In the genomic region with DNA sequence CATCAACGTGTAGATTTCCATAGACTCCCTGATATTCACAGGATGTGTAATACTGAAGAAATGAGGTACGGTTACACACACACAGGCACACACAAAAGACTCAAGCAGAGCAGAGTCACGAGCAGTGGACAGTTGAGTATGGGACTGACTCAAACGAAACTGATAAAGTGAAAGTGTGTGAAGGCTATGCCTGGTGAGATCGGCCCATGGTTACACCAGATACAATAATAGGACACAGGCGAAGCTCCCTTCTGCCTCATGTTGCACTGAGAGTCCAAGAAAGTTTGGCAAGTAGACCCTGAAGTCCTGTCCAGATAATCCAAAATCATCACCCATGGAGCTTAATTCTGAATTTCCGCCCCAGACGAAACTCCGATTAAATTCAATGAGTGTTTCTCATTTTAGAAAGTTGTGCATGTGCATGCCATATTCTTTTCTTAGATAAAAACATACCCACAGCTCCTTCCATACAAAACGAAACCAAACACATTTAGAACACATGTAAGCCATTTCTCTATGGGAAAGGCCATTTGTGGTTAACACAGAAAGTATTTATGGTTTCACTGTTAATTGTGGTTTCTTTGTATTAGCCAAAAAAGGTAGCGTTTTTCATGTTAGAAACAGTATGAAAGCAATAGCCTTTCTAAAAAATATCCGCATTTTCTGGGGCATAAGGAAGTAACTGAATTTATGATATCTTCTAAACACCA, we compare ENCODE assay signal across 8 cellular contexts.
A peak's percentile ranks its signal among the peaks of the same experiment; 100 is the strongest.
DNase-seq lines count a peak whose midpoint lies in the region; ATAC-seq and TF ChIP-seq lines count a peak whose summit lies in the region.

No MANE protein-coding gene starts in this region.

- TF ChIP-seq CTCF in activated CD8-positive, alpha-beta T cell treated with anti-CD3 and anti-CD28 coated beads for 36 hours (IDR thresholded peaks at IDR 0.05): no peak
- no peak for TF ChIP-seq CTCF in vagina (IDR thresholded peaks at IDR 0.05)

- no peaks in the 10 kb centered on the region for H3K27me3 ChIP-seq in vagina

- H3K27ac ChIP-seq in vagina: no peak overlapping the region

- CTCF ChIA-PET in activated CD8-positive, alpha-beta T cell treated with anti-CD3 and anti-CD28 coated beads for 36 hours (lab: Charles Lee): interaction anchor here (0.8 to 2.0 kb wide), 2 partner anchors 57 to 1117 kb away, joined by 3 to 6 read pairs; no protein-coding TSS in a partner anchor

- H3K4me1 ChIP-seq in vagina: no peaks in the 10 kb centered on the region

- peaks cover 26% of the 10 kb centered on the region for H3K27me3 Mint-ChIP-seq in activated CD8-positive, alpha-beta T cell treated with anti-CD3 and anti-CD28 coated beads for 36 hours

- H3K9me3 ChIP-seq in vagina: no peaks in the 10 kb centered on the region

- no peaks in the 10 kb centered on the region for H3K9me3 Mint-ChIP-seq in activated CD8-positive, alpha-beta T cell treated with anti-CD3 and anti-CD28 coated beads for 36 hours

- no peak overlapping the region for H3K27ac Mint-ChIP-seq in activated CD8-positive, alpha-beta T cell treated with anti-CD3 and anti-CD28 coated beads for 36 hours

- no peaks in the 10 kb centered on the region for H3K36me3 ChIP-seq in vagina

- intact Hi-C loops in activated CD8-positive, alpha-beta T cell treated with anti-CD3 and anti-CD28 coated beads for 36 hours (cut with micrococcal nuclease): loop anchor here (5.0 kb wide), 1 partner anchor 1115 kb away; no protein-coding TSS in a partner anchor
- intact Hi-C loops in vagina (cut with DNase I): no loop called here

- peak; percentile 93 for DNase-seq in DMS53 (lab: John Stamatoyannopoulos, UW)
- DNase-seq in activated CD8-positive, alpha-beta T cell treated with anti-CD3 and anti-CD28 coated beads for 36 hours: peak; percentile 12
- no peak for DNase-seq in vagina (ENCODE audit: extremely low spot score in 2 of 2)
- no peak for DNase-seq in DMS 273 treated with DMSO at 0.1 percent for 48 hours (lab: John Stamatoyannopoulos, UW)
- no peak for DNase-seq in CD1c-positive myeloid dendritic cell (ENCODE audit: extremely low spot score)
- DNase-seq in NCI-H146 treated with DMSO at 0.1 percent for 48 hours (lab: John Stamatoyannopoulos, UW; ENCODE audit: unreplicated experiment): no peak

- no peak overlapping the region for H3K4me3 Mint-ChIP-seq in activated CD8-positive, alpha-beta T cell treated with anti-CD3 and anti-CD28 coated beads for 36 hours

- no peaks in the 10 kb centered on the region for H3K36me3 Mint-ChIP-seq in activated CD8-positive, alpha-beta T cell treated with anti-CD3 and anti-CD28 coated beads for 36 hours (ENCODE audit: low read depth)

- no peak overlapping the region for H3K4me3 ChIP-seq in vagina

- peak; percentile 93 for ATAC-seq in GM19455 (IDR thresholded peaks at IDR 0.05; ENCODE audit: unreplicated experiment)
- peak; percentile 96 for ATAC-seq in HG03439 (IDR thresholded peaks at IDR 0.05; ENCODE audit: unreplicated experiment)
- peak; percentile 58 for ATAC-seq in activated CD8-positive, alpha-beta T cell treated with anti-CD3 and anti-CD28 coated beads for 36 hours

- TF ChIP-seq POLR2A in vagina (IDR thresholded peaks at IDR 0.05): no peak

- H3K4me1 Mint-ChIP-seq in activated CD8-positive, alpha-beta T cell treated with anti-CD3 and anti-CD28 coated beads for 36 hours (ENCODE audit: low read depth): peaks cover 7% of the 10 kb centered on the region

- POLR2A ChIA-PET in activated CD8-positive, alpha-beta T cell treated with anti-CD3 and anti-CD28 coated beads for 36 hours (lab: Charles Lee): no interaction called here

Comparison
In these comparisons a context has a peak if more than half of its experiments do, and no peak if none do; other contexts are left out.
1. DNase-seq: peak in DMS53 (single experiment) and activated CD8-positive, alpha-beta T cell treated with anti-CD3 and anti-CD28 coated beads for 36 hours (single experiment); none in vagina (0 of 2), DMS 273 treated with DMSO at 0.1 percent for 48 hours (single experiment), CD1c-positive myeloid dendritic cell (single experiment) and NCI-H146 treated with DMSO at 0.1 percent for 48 hours (single experiment).
2. Peak in every context shown above with its lines, with median percentiles within 50 percentile points of each other: ATAC-seq.